ENCODE assay signal across 9 cellular contexts in genomic region chr12:52022841-52023181, GRCh38. TPM values are rescaled to one million over a fixed set of nuclear protein-coding genes. Genes with fewer than 3 reads are reported as not detected.
DNase-seq lines count a peak whose midpoint lies in the region; ATAC-seq, FAIRE-seq and TF ChIP-seq lines count a peak whose summit lies in the region.
"Had no signal": no experiment of that assay in that cellular context is flagged by ENCODE, and none has a peak within 500 bp of the region (broad histone marks: within the 10 kb centered on the region; RNA-seq: fewer than 3 reads in every experiment).

No MANE protein-coding gene starts in this region.

- H3K9ac ChIP-seq in astrocyte (ENCODE audit: low read length): peak overlapping the region; percentile 54

- FAIRE-seq in astrocyte (lab: Jason Lieb, UNC) (no peak), urothelium cell line (lab: Jason Lieb, UNC) (no peak)

- H4K20me1 ChIP-seq in DOHH2 (ENCODE audit: control insufficient read depth, insufficient read depth, low read depth, low read length) (no peaks in the 10 kb centered on the region), astrocyte (ENCODE audit: insufficient read depth, low read length) (no peaks in the 10 kb centered on the region)

- H3K27ac Mint-ChIP-seq in astrocyte (ENCODE audit: unreplicated experiment): no peak overlapping the region

- H3K4me1 Mint-ChIP-seq in astrocyte (ENCODE audit: low read depth, unreplicated experiment): peaks cover 19% of the 10 kb centered on the region

- ATAC-seq in lower lobe of right lung (peak; percentile 1 to 4), left lobe of liver (no peak)

- peak overlapping the region; percentile 37 for H3K4me3 Mint-ChIP-seq in astrocyte (ENCODE audit: unreplicated experiment)

- H3K27me3 ChIP-seq in DOHH2 (ENCODE audit: control insufficient read depth, low read length) (peaks cover 34% of the 10 kb centered on the region), astrocyte (ENCODE audit: insufficient read depth, low read length) (no peaks in the 10 kb centered on the region), lower lobe of right lung (ENCODE audit: low read depth) (no peaks in the 10 kb centered on the region)

- TF ChIP-seq CTCF in DOHH2 (IDR thresholded peaks at IDR 0.05; ENCODE audit: low read depth, low read length, poor library complexity, severe bottlenecking) (no peak), astrocyte (IDR thresholded peaks at IDR 0.05; ENCODE audit: insufficient read depth, low read depth, low read length) (no peak), lower lobe of right lung (IDR thresholded peaks at IDR 0.05) (no peak)

- H3K36me3 ChIP-seq in DOHH2 (ENCODE audit: control insufficient read depth, low read length) (no peaks in the 10 kb centered on the region), astrocyte (ENCODE audit: insufficient read depth, low read length) (no peaks in the 10 kb centered on the region), lower lobe of right lung (no peaks in the 10 kb centered on the region)

- H3K36me3 Mint-ChIP-seq in astrocyte (ENCODE audit: low read depth, unreplicated experiment): no peaks in the 10 kb centered on the region

- H3K79me2 ChIP-seq in DOHH2 (ENCODE audit: control insufficient read depth, low read length): 0 out of 2 replicates have a peak, but pooled peaks cover 2% of the 10 kb centered on the region
- H3K79me2 ChIP-seq in astrocyte (ENCODE audit: insufficient read depth, low read length): no peaks in the 10 kb centered on the region

- H3K4me1 ChIP-seq in DOHH2 (ENCODE audit: control insufficient read depth, low read length) (peaks cover 68% of the 10 kb centered on the region), astrocyte (ENCODE audit: insufficient read depth, low read length) (peaks cover 19% of the 10 kb centered on the region), lower lobe of right lung (peaks cover 49% of the 10 kb centered on the region)

- no peaks in the 10 kb centered on the region for H3K9me3 ChIP-seq in DOHH2 (ENCODE audit: control insufficient read depth, insufficient read depth, low read length)
- H3K9me3 ChIP-seq in astrocyte (ENCODE audit: insufficient read depth, low read depth, low read length): no peaks in the 10 kb centered on the region
- no peaks in the 10 kb centered on the region for H3K9me3 ChIP-seq in lower lobe of right lung

- no peaks in the 10 kb centered on the region; the same call in none of the 2 replicates for H3F3A ChIP-seq in DOHH2 (ENCODE audit: control insufficient read depth, insufficient read depth)

- no peaks in the 10 kb centered on the region for H3K9me3 Mint-ChIP-seq in astrocyte (ENCODE audit: unreplicated experiment)

- peak overlapping the region; percentile 81 for H2AFZ ChIP-seq in astrocyte (ENCODE audit: low read depth, low read length)

- H3K4me3 ChIP-seq in DOHH2 (ENCODE audit: low read length) (peak overlapping the region; percentile 71), astrocyte (ENCODE audit: insufficient read depth, low read depth, low read length) (peak overlapping the region; percentile 42), lower lobe of right lung (peak overlapping the region; percentile 63)

- H3K27me3 Mint-ChIP-seq in astrocyte (ENCODE audit: low read depth, unreplicated experiment): peaks cover 5% of the 10 kb centered on the region

- intact Hi-C loops in lower lobe of right lung (cut with DNase I): no loop called here

- H3K9me2 ChIP-seq in DOHH2 (replicated peaks; ENCODE audit: control insufficient read depth, low read length): no peaks in the 10 kb centered on the region

- DNase-seq in HuH-7.5 (ENCODE audit: low spot score) (peak; percentile 81), astrocyte (ENCODE audit: low read depth) (no peak), lower lobe of right lung (no peak), urothelium cell line (ENCODE audit: low spot score) (peak; percentile 37), DMS 273 (lab: John Stamatoyannopoulos, UW; ENCODE audit: unreplicated experiment) (no peak), left lobe of liver (ENCODE audit: low spot score) (no peak), NAMALWA (ENCODE audit: low spot score) (no peak)

- peak overlapping the region; percentile 92 for H3K4me2 ChIP-seq in DOHH2 (ENCODE audit: low read length)
- peak overlapping the region; percentile 89 for H3K4me2 ChIP-seq in astrocyte (ENCODE audit: low read length)

- H3K27ac ChIP-seq in DOHH2 (ENCODE audit: low read depth, low read length): no peak overlapping the region
- H3K27ac ChIP-seq in astrocyte (ENCODE audit: low read depth, low read length): no peak overlapping the region
- H3K27ac ChIP-seq in lower lobe of right lung: peak overlapping the region; percentile 39

RNA-seq across cellular contexts. Expression of gene TAMALIN, which starts 16.1 kb away (rescaled TPM):
- total RNA-seq in astrocyte (9.6 and 12.4 TPM in 2 replicates), lower lobe of right lung (85.5 TPM), left lobe of liver (5.5 TPM)

RNA-seq across cellular contexts. Expression of gene NR4A1, which starts 28.4 kb away (rescaled TPM):
- total RNA-seq in astrocyte (1.6 and 2.3 TPM in 2 replicates), lower lobe of right lung (39.3 TPM), left lobe of liver (5.4 TPM)

RNA-seq across cellular contexts. Expression of gene ATG101, which starts 47.0 kb away (rescaled TPM):
- total RNA-seq in astrocyte (54.2 and 60.4 TPM in 2 replicates), lower lobe of right lung (31.8 TPM), left lobe of liver (18.0 TPM)

RNA-seq across cellular contexts. Expression of gene SMIM41, which starts 56.7 kb away (rescaled TPM):
- 0.18 TPM in 1 of 2 replicates, not detected in the other for total RNA-seq in astrocyte
- 4.3 TPM for total RNA-seq in lower lobe of right lung
- not detected for total RNA-seq in left lobe of liver
- total RNA-seq: RPMI7951 had no signal

Comparison
In these comparisons a context has a peak if more than half of its experiments do, and no peak if none do; other contexts are left out.
1. DNase-seq: peak in HuH-7.5 (single experiment) and urothelium cell line (single experiment); none in astrocyte (single experiment), lower lobe of right lung (single experiment), DMS 273 (single experiment), left lobe of liver (single experiment) and NAMALWA (single experiment).
2. Peak in every context shown above with its lines, with median percentiles within 50 percentile points of each other: H3K4me3 ChIP-seq.